In the genomic region with DNA sequence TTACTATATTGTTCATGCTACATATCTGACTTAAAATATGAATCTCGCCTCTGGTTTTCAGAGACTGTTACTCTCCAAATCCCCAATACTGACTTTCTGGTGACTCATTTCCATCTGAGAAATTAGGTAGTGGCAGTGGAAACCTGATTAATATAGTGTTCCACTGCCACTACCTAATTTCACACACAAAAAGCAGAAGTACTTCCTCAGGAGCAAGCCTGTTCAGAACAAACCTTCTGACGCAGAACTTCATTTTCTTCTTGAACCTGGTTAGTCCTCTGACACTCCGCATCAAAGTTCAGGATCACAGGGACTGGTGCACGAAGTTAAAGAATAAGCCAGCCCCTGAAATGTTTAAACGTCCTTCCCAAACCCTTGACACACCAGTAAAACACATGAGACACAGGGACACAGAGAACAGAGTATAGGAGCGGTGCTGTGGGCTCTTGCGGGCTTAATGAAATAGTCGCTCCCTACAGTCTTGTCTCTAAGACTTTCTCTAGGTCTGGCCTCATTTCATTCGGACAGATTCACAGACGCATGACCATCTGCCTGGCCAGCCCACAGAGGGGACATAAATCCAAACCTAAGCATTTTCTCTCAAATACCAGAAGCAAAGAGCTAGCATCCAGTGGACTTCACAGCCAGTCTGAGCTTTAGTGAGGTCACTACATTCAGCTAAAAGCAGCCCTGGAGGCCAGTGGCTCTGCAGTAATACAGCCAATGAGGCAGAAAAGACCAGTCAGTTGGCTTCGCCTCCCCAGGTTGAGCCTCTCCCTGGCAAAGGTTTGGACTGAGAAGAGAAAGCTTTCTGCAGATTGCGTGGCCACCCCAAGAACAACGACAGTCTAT, we compare ENCODE assay signal across 1 cellular context.
TF ChIP-seq lines count a peak whose summit lies in the region.

No MANE protein-coding gene starts in this region.

TF ChIP-seq in IMR-90, 13 proteins besides CTCF, POLR2A, EP300 and RAD21:
- no peak for TF ChIP-seq MAFK (IDR thresholded peaks at IDR 0.05; ENCODE audit: low read depth, low read length)
- TF ChIP-seq SMC3 (IDR thresholded peaks at IDR 0.05; ENCODE audit: low read depth, low read length): no peak
